ENCODE assay signal across 9 cellular contexts in genomic region chr16:2473999-2474876, GRCh38. TPM values are rescaled to one million over a fixed set of nuclear protein-coding genes. Genes with fewer than 3 reads are reported as not detected.
DNase-seq lines count a peak whose midpoint lies in the region; ATAC-seq, FAIRE-seq and TF ChIP-seq lines count a peak whose summit lies in the region.
"Had no signal": no experiment of that assay in that cellular context is flagged by ENCODE, and none has a peak within 500 bp of the region (broad histone marks: within the 10 kb centered on the region; RNA-seq: fewer than 3 reads in every experiment).

No MANE protein-coding gene starts in this region.

- POLR2A ChIA-PET in GM12878 (lab: Charles Lee): interaction anchor here (0.6 to 1.1 kb wide), 6 partner anchors 12 to 117 kb away, joined by 3 to 13 read pairs (median 5); partner anchors contain the start of gene TEDC2

- BruUV-seq in GM12878 (replicated peaks; lab: Mats Ljungman, UMichigan): no TSS peak

- H3K27me3 ChIP-seq in GM12878 (replicated peaks in 1 of 2; ENCODE audit: control insufficient read depth in 2 of 2, insufficient read depth in 2 of 2, low read length in 1 of 2): peaks cover 0 to 2% of the 10 kb centered on the region in 2 experiments; a peak in 1 of 4 replicates
- peaks cover 68% of the 10 kb centered on the region for H3K27me3 ChIP-seq in iPS-18a (ENCODE audit: control insufficient read depth, insufficient read depth, low read length)
- H3K27me3 ChIP-seq in skeletal muscle tissue (ENCODE audit: control insufficient read depth in 3 of 3, insufficient read depth in 3 of 3, low read length in 3 of 3): peaks cover 14 to 38% (median 32%) of the 10 kb centered on the region in 3 donors

- peak overlapping the region; percentile 66; the same call in 1 of the 2 replicates for H3K27ac ChIP-seq in GM12878 (ENCODE audit: control insufficient read depth, insufficient read depth)
- H3K27ac ChIP-seq in iPS-18a (ENCODE audit: low read length): no peak overlapping the region
- peak overlapping the region; percentile 64 for H3K27ac ChIP-seq in skeletal muscle tissue (ENCODE audit: low read depth, low read length)

- DNase-seq in NCI-H1417 (lab: John Stamatoyannopoulos, UW) (peak; percentile 57 to 77 (median 69)), NCI-H1417 treated with DMSO at 0.1 percent for 48 hours (lab: John Stamatoyannopoulos, UW) (no peak), HT-29 (ENCODE audit: low spot score) (peak; percentile 47), T-helper 17 cell (peak; percentile 50 to 54 (median 53)), GM12878 (ENCODE audit: low read depth, low spot score) (no peak), G401 (ENCODE audit: low spot score) (no peak)

- intact Hi-C loops in GM12878 (cut with micrococcal nuclease; ENCODE audit: unreplicated experiment): no loop called here

- H4K20me1 ChIP-seq in GM12878 (ENCODE audit: control insufficient read depth, insufficient read depth): no peaks in the 10 kb centered on the region

- peak overlapping the region; percentile 100 for H3K4me2 ChIP-seq in GM12878 (ENCODE audit: control insufficient read depth, insufficient read depth)

- peak overlapping the region; percentile 72 for H3K4me3 Mint-ChIP-seq in T-helper 17 cell

- H3K9me3 ChIP-seq in T-helper 17 cell (ENCODE audit: control insufficient read depth, low read length, poor library complexity, severe bottlenecking) (no peaks in the 10 kb centered on the region), GM12878 (replicated peaks; ENCODE audit: control insufficient read depth, insufficient read depth, low read length) (no peaks in the 10 kb centered on the region), iPS-18a (ENCODE audit: control insufficient read depth, low read depth, low read length) (no peaks in the 10 kb centered on the region), skeletal muscle tissue (ENCODE audit: control insufficient read depth in 3 of 3, low read length in 3 of 3) (no peaks in the 10 kb centered on the region)

- H3K9ac ChIP-seq in GM12878 (ENCODE audit: control insufficient read depth, insufficient read depth, low read length) (peak overlapping the region; percentile 66), iPS-18a (ENCODE audit: low read length) (no peak overlapping the region), skeletal muscle tissue (ENCODE audit: low read depth in 1 of 3, low read length in 3 of 3) (peak overlapping the region; percentile 61 to 82 (median 79))

- in situ Hi-C loops in GM12878 (cut with MboI) (no loop called here), G401 (cut with HindIII; ENCODE audit: low sequenced_read_pairs) (no loop called here)

- RAD21 ChIA-PET in GM12878 (lab: Charles Lee; ENCODE audit: unreplicated experiment): interaction anchor here (1.6 to 1.8 kb wide), 3 partner anchors 12 to 45 kb away, joined by 5 to 8 read pairs (median 8); partner anchors contain the start of genes CCNF and TEDC2

- H3K4me1 ChIP-seq in GM12878 (ENCODE audit: control insufficient read depth, insufficient read depth, low read length): peaks cover 14% of the 10 kb centered on the region
- H3K4me1 ChIP-seq in iPS-18a (ENCODE audit: control insufficient read depth, low read depth, low read length): peaks cover 4% of the 10 kb centered on the region
- H3K4me1 ChIP-seq in skeletal muscle tissue (ENCODE audit: control insufficient read depth in 3 of 3, insufficient read depth in 3 of 3, low read length in 3 of 3): peaks cover 29 to 55% (median 39%) of the 10 kb centered on the region in 3 donors

- FAIRE-seq in GM12878 (lab: Jason Lieb, UNC): no peak
- FAIRE-seq: G401.6 had no signal

- TF ChIP-seq POLR2A in GM12878 (IDR thresholded peaks at IDR 0.05; ENCODE audit: low read depth, low read length): peak; percentile 56; the same call in 1 of the 2 replicates

- H3K4me3 ChIP-seq in GM12878 (peak overlapping the region; percentile 78), iPS-18a (ENCODE audit: low read length) (peak overlapping the region; percentile 68), skeletal muscle tissue (ENCODE audit: low read length in 3 of 3) (peak overlapping the region; percentile 68 to 75 (median 74))

- TF ChIP-seq RAD21 in GM12878 (IDR thresholded peaks at IDR 0.05; ENCODE audit: insufficient read depth, low read depth, low read length): no peak

- H3K36me3 Mint-ChIP-seq in T-helper 17 cell (ENCODE audit: low read depth): no peaks in the 10 kb centered on the region

- ATAC-seq in T-helper 17 cell (peak; percentile 83), GM12878 (peak; percentile 77)

- H3K36me3 ChIP-seq in GM12878 (ENCODE audit: control insufficient read depth in 2 of 2, insufficient read depth in 2 of 2, low read length in 1 of 2) (no peaks in the 10 kb centered on the region), iPS-18a (ENCODE audit: control insufficient read depth, low read depth, low read length) (no peaks in the 10 kb centered on the region), skeletal muscle tissue (ENCODE audit: control insufficient read depth in 3 of 3, insufficient read depth in 3 of 3, low read length in 3 of 3) (no peaks in the 10 kb centered on the region)

- CTCF ChIA-PET in GM12878 (lab: Yijun Ruan, JAX): interaction anchor here (0.8 to 1.6 kb wide), 6 partner anchors 12 to 179 kb away, joined by 3 to 8 read pairs (median 4); partner anchors contain the start of gene TEDC2

- H3K27ac Mint-ChIP-seq in T-helper 17 cell: no peak overlapping the region

- SMC1A ChIA-PET in GM12878 (lab: Charles Lee; ENCODE audit: uncharacterized antibody, unreplicated experiment): no interaction called here

- no peak for TF ChIP-seq EP300 in GM12878 (IDR thresholded peaks at IDR 0.05; ENCODE audit: borderline replicate concordance in 1 of 2, control insufficient read depth in 1 of 2, low read depth in 2 of 2, low read length in 2 of 2)

- 1% methylated on average over 94 of the region's 100 CpGs for WGBS in GM12878 (ENCODE audit: insufficient coverage, insufficient replicate concordance, low lambda C conversion rate, missing lambda C conversion rate)

- peaks cover 23% of the 10 kb centered on the region for H3K4me1 Mint-ChIP-seq in T-helper 17 cell

- peaks cover 19% of the 10 kb centered on the region for H3K27me3 Mint-ChIP-seq in T-helper 17 cell

- peak; percentile 41 to 73 (median 42); a peak in 5 of 6 replicates for TF ChIP-seq CTCF in GM12878 (IDR thresholded peaks at IDR 0.05 in 2 of 3, conservative IDR thresholded peaks at IDR 0.05 in 1 of 3; ENCODE audit: control insufficient read depth in 2 of 3, extremely low read depth in 1 of 3, insufficient read depth in 1 of 3, low read depth in 3 of 3, low read length in 3 of 3)

- no peaks in the 10 kb centered on the region for H3K79me2 ChIP-seq in GM12878 (ENCODE audit: control insufficient read depth, insufficient read depth, low read length)

- H2AFZ ChIP-seq in GM12878 (ENCODE audit: control insufficient read depth, low read depth, low read length): peak overlapping the region; percentile 78

RNA-seq across cellular contexts. Expression of gene TBC1D24, which starts 0.7 kb away (rescaled TPM):
- total RNA-seq in HT-29 (2014; rRNA removed; shearing (Covaris generic)): 16.5 and 16.6 TPM in 2 replicates
- total RNA-seq in T-helper 17 cell (1 to 10 TPM; 4.4 to 8.4 TPM), GM12878 (2014; rRNA removed) (5.6 and 6.6 TPM in 2 replicates), GM12878 (2014; rRNA removed; fragmentation: Illumina TruSeq; extraction: Trizol) (3.3 and 3.5 TPM in 2 replicates), GM12878 (2021) (7.9 and 9.6 TPM in 2 replicates), skeletal muscle tissue (7.8 TPM)
- total RNA-seq in GM12878 (2013; cell fraction: nucleolus; rRNA removed): 29.8 and 34.7 TPM in 2 replicates
- polyA plus RNA-seq in GM12878 (2011; ENCODE audit: low read depth): 1.3 TPM
- polyA plus RNA-seq in GM12878 (2011; rRNA removed) (3.4 and 4.3 TPM in 2 replicates), GM12878 (2014; fragmentation: Illumina TruSeq; extraction: Trizol) (2.6 and 2.7 TPM in 2 replicates), GM12878 (2014; fragmentation: Nextera tagmentation; extraction: Ambion mirVana) (1 to 10 TPM; 1.1 to 1.5 TPM), GM12878 (2014; rRNA removed) (5.7 and 6.9 TPM in 2 replicates), GM12878 (2016; fragmentation: Nextera tagmentation; extraction: Ambion mirVana) (1 to 10 TPM; 4.6 to 5.8 TPM)
- polyA plus RNA-seq in GM12878 (2011; cell fraction: cytosol; rRNA removed): 4.9 and 6.5 TPM in 2 replicates
- 18.3 and 21.2 TPM in 2 replicates for polyA plus RNA-seq in GM12878 (2011; cell fraction: nucleus; rRNA removed)
- polyA plus RNA-seq in GM12878 (2012): 2.5 and 2.8 TPM in 2 replicates
- 8.9 and 13.5 TPM in 2 replicates for polyA minus RNA-seq in GM12878 (2011; rRNA and poly(A)+ RNA removed)
- polyA minus RNA-seq in GM12878 (2011; cell fraction: cytosol; rRNA and poly(A)+ RNA removed): 4.0 and 4.5 TPM in 2 replicates
- polyA minus RNA-seq in GM12878 (2011; cell fraction: nucleus; rRNA and poly(A)+ RNA removed): 5.4 and 9.6 TPM in 2 replicates
- 9.4 and 13.0 TPM in 2 replicates for total RNA-seq in G401 (2014; rRNA removed; shearing (Covaris generic))

RNA-seq across cellular contexts. Expression of gene NTN3, which starts 3.1 kb away (rescaled TPM):
- total RNA-seq in HT-29 (2014; rRNA removed; shearing (Covaris generic)): not detected in 2 replicates
- total RNA-seq in T-helper 17 cell (not detected), GM12878 (2014; rRNA removed) (not detected in 2 replicates), GM12878 (2014; rRNA removed; fragmentation: Illumina TruSeq; extraction: Trizol) (not detected in 2 replicates), GM12878 (2021) (not detected in 2 replicates), skeletal muscle tissue (5.2 TPM)
- total RNA-seq in GM12878 (2013; cell fraction: nucleolus; rRNA removed): 1.1 and 1.9 TPM in 2 replicates
- not detected for polyA plus RNA-seq in GM12878 (2011; ENCODE audit: low read depth)
- polyA plus RNA-seq in GM12878 (2011; rRNA removed) (not detected in 2 replicates), GM12878 (2014; fragmentation: Illumina TruSeq; extraction: Trizol) (not detected in 2 replicates), GM12878 (2014; fragmentation: Nextera tagmentation; extraction: Ambion mirVana) (not detected), GM12878 (2014; rRNA removed) (0.04 and 0.22 TPM in 2 replicates), GM12878 (2016; fragmentation: Nextera tagmentation; extraction: Ambion mirVana) (not detected)
- polyA plus RNA-seq in GM12878 (2011; cell fraction: cytosol; rRNA removed): 0.04 and 0.07 TPM in 2 replicates
- polyA plus RNA-seq in GM12878 (2011; cell fraction: nucleus; rRNA removed): 0.42 and 0.63 TPM in 2 replicates
- polyA plus RNA-seq in GM12878 (2012): 0.08 TPM in 1 of 2 replicates, not detected in the other
- not detected in 2 replicates for polyA minus RNA-seq in GM12878 (2011; rRNA and poly(A)+ RNA removed)
- not detected in 2 replicates for polyA minus RNA-seq in GM12878 (2011; cell fraction: cytosol; rRNA and poly(A)+ RNA removed)
- polyA minus RNA-seq in GM12878 (2011; cell fraction: nucleus; rRNA and poly(A)+ RNA removed): 0.29 and 0.36 TPM in 2 replicates
- 2.0 and 4.4 TPM in 2 replicates for total RNA-seq in G401 (2014; rRNA removed; shearing (Covaris generic))

RNA-seq across cellular contexts. Expression of gene TEDC2, which starts 14.3 kb away (rescaled TPM):
- total RNA-seq in HT-29 (2014; rRNA removed; shearing (Covaris generic)): 53.8 and 58.0 TPM in 2 replicates
- total RNA-seq in T-helper 17 cell (under 1 TPM; 0.70 to 0.85 TPM), GM12878 (2014; rRNA removed) (38.0 and 38.9 TPM in 2 replicates), GM12878 (2014; rRNA removed; fragmentation: Illumina TruSeq; extraction: Trizol) (9.2 and 10.4 TPM in 2 replicates), GM12878 (2021) (24.9 and 30.8 TPM in 2 replicates), skeletal muscle tissue (2.6 TPM)
- total RNA-seq in GM12878 (2013; cell fraction: nucleolus; rRNA removed): 15.9 and 19.2 TPM in 2 replicates
- 2.7 TPM for polyA plus RNA-seq in GM12878 (2011; ENCODE audit: low read depth)
- polyA plus RNA-seq in GM12878 (2011; rRNA removed) (2.9 and 6.7 TPM in 2 replicates), GM12878 (2014; fragmentation: Illumina TruSeq; extraction: Trizol) (2.9 and 7.4 TPM in 2 replicates), GM12878 (2014; fragmentation: Nextera tagmentation; extraction: Ambion mirVana) (1 to 10 TPM in 1 of 2 experiments, under 1 TPM in 1; 0.23 to 2.5 TPM), GM12878 (2014; rRNA removed) (27.8 and 35.3 TPM in 2 replicates), GM12878 (2016; fragmentation: Nextera tagmentation; extraction: Ambion mirVana) (10 to 100 TPM; 40.4 to 47.9 TPM)
- polyA plus RNA-seq in GM12878 (2011; cell fraction: cytosol; rRNA removed): 8.0 and 16.1 TPM in 2 replicates
- polyA plus RNA-seq in GM12878 (2011; cell fraction: nucleus; rRNA removed): 84.2 and 116 TPM in 2 replicates
- 8.3 and 8.8 TPM in 2 replicates for polyA plus RNA-seq in GM12878 (2012)
- 3.1 and 10.9 TPM in 2 replicates for polyA minus RNA-seq in GM12878 (2011; rRNA and poly(A)+ RNA removed)
- 2.7 and 6.4 TPM in 2 replicates for polyA minus RNA-seq in GM12878 (2011; cell fraction: cytosol; rRNA and poly(A)+ RNA removed)
- 22.4 and 41.5 TPM in 2 replicates for polyA minus RNA-seq in GM12878 (2011; cell fraction: nucleus; rRNA and poly(A)+ RNA removed)
- total RNA-seq in G401 (2014; rRNA removed; shearing (Covaris generic)): 42.8 and 49.9 TPM in 2 replicates

RNA-seq across cellular contexts. Expression of gene ATP6V0C, which starts 39.5 kb away (rescaled TPM):
- 99.9 and 117 TPM in 2 replicates for total RNA-seq in HT-29 (2014; rRNA removed; shearing (Covaris generic))
- total RNA-seq in T-helper 17 cell (100 to 1,000 TPM; 188 to 189 TPM), GM12878 (2014; rRNA removed) (14.0 and 19.1 TPM in 2 replicates), GM12878 (2014; rRNA removed; fragmentation: Illumina TruSeq; extraction: Trizol) (8.2 and 10.4 TPM in 2 replicates), GM12878 (2021) (127 and 135 TPM in 2 replicates), skeletal muscle tissue (12.0 TPM)
- 23.2 and 35.0 TPM in 2 replicates for total RNA-seq in GM12878 (2013; cell fraction: nucleolus; rRNA removed)
- polyA plus RNA-seq in GM12878 (2011; ENCODE audit: low read depth): 42.6 TPM
- polyA plus RNA-seq in GM12878 (2011; rRNA removed) (1.5 and 5.9 TPM in 2 replicates), GM12878 (2014; fragmentation: Illumina TruSeq; extraction: Trizol) (8.7 and 17.6 TPM in 2 replicates), GM12878 (2014; fragmentation: Nextera tagmentation; extraction: Ambion mirVana) (10 to 100 TPM in 1 of 2 experiments, 1 to 10 TPM in 1; 2.4 to 16.5 TPM), GM12878 (2014; rRNA removed) (32.2 and 53.4 TPM in 2 replicates), GM12878 (2016; fragmentation: Nextera tagmentation; extraction: Ambion mirVana) (100 to 1,000 TPM; 107 to 115 TPM)
- polyA plus RNA-seq in GM12878 (2011; cell fraction: cytosol; rRNA removed): 17.1 and 29.2 TPM in 2 replicates
- polyA plus RNA-seq in GM12878 (2011; cell fraction: nucleus; rRNA removed): 23.8 and 36.7 TPM in 2 replicates
- 148 and 155 TPM in 2 replicates for polyA plus RNA-seq in GM12878 (2012)
- 7.2 and 8.9 TPM in 2 replicates for polyA minus RNA-seq in GM12878 (2011; rRNA and poly(A)+ RNA removed)
- 44.1 and 66.7 TPM in 2 replicates for polyA minus RNA-seq in GM12878 (2011; cell fraction: cytosol; rRNA and poly(A)+ RNA removed)
- polyA minus RNA-seq in GM12878 (2011; cell fraction: nucleus; rRNA and poly(A)+ RNA removed): 8.8 and 18.3 TPM in 2 replicates
- total RNA-seq in G401 (2014; rRNA removed; shearing (Covaris generic)): 17.4 and 41.8 TPM in 2 replicates

RNA-seq across cellular contexts. Expression of gene CCNF, which starts 45.0 kb away (rescaled TPM):
- total RNA-seq in HT-29 (2014; rRNA removed; shearing (Covaris generic)): 64.9 and 68.1 TPM in 2 replicates
- total RNA-seq in T-helper 17 cell (1 to 10 TPM; 2.9 to 3.3 TPM), GM12878 (2014; rRNA removed) (44.1 and 50.3 TPM in 2 replicates), GM12878 (2014; rRNA removed; fragmentation: Illumina TruSeq; extraction: Trizol) (23.5 and 27.1 TPM in 2 replicates), GM12878 (2021) (48.9 and 54.2 TPM in 2 replicates), skeletal muscle tissue (6.8 TPM)
- total RNA-seq in GM12878 (2013; cell fraction: nucleolus; rRNA removed): 35.6 and 37.8 TPM in 2 replicates
- polyA plus RNA-seq in GM12878 (2011; ENCODE audit: low read depth): 7.0 TPM
- polyA plus RNA-seq in GM12878 (2011; rRNA removed) (9.1 and 16.3 TPM in 2 replicates), GM12878 (2014; fragmentation: Illumina TruSeq; extraction: Trizol) (11.1 and 18.7 TPM in 2 replicates), GM12878 (2014; fragmentation: Nextera tagmentation; extraction: Ambion mirVana) (1 to 10 TPM; 4.0 to 4.7 TPM), GM12878 (2014; rRNA removed) (27.8 and 30.8 TPM in 2 replicates), GM12878 (2016; fragmentation: Nextera tagmentation; extraction: Ambion mirVana) (10 to 100 TPM; 59.1 to 63.2 TPM)
- polyA plus RNA-seq in GM12878 (2011; cell fraction: cytosol; rRNA removed): 28.3 and 29.8 TPM in 2 replicates
- polyA plus RNA-seq in GM12878 (2011; cell fraction: nucleus; rRNA removed): 37.2 and 52.6 TPM in 2 replicates
- 13.5 and 17.0 TPM in 2 replicates for polyA plus RNA-seq in GM12878 (2012)
- polyA minus RNA-seq in GM12878 (2011; rRNA and poly(A)+ RNA removed): 51.9 and 87.8 TPM in 2 replicates
- polyA minus RNA-seq in GM12878 (2011; cell fraction: cytosol; rRNA and poly(A)+ RNA removed): 38.4 and 38.9 TPM in 2 replicates
- 26.7 and 43.5 TPM in 2 replicates for polyA minus RNA-seq in GM12878 (2011; cell fraction: nucleus; rRNA and poly(A)+ RNA removed)
- 48.2 and 62.1 TPM in 2 replicates for total RNA-seq in G401 (2014; rRNA removed; shearing (Covaris generic))

Comparison
In these comparisons a context has a peak if more than half of its experiments do, and no peak if none do; other contexts are left out.
1. DNase-seq: peak in NCI-H1417 (3 of 3), HT-29 (single experiment) and T-helper 17 cell (3 of 3); none in NCI-H1417 treated with DMSO at 0.1 percent for 48 hours (single experiment), GM12878 (single experiment) and G401 (single experiment).
2. Peak in every context shown above with its lines, with median percentiles within 50 percentile points of each other: H3K4me3 ChIP-seq.